ENCODE assay signal across 9 cellular contexts in genomic region chr3:15384510-15385237, GRCh38. TPM values are rescaled to one million over a fixed set of nuclear protein-coding genes. Genes with fewer than 3 reads are reported as not detected.
DNase-seq lines count a peak whose midpoint lies in the region; ATAC-seq and TF ChIP-seq lines count a peak whose summit lies in the region.
"Had no signal": no experiment of that assay in that cellular context is flagged by ENCODE, and none has a peak within 500 bp of the region (broad histone marks: within the 10 kb centered on the region; RNA-seq: fewer than 3 reads in every experiment).

No MANE protein-coding gene starts in this region.

- POLR2A ChIA-PET in RWPE1 (lab: Yijun Ruan, JAX; ENCODE audit: low non-redundant PET) (no interaction called here), T-cell (lab: Charles Lee) (no interaction called here)

- TF ChIP-seq POLR2A in right lobe of liver (IDR thresholded peaks at IDR 0.05), result no peak

- peaks cover 0 to 24% (median 9%) of the 10 kb centered on the region in 4 donors for H3K4me1 ChIP-seq in right lobe of liver
- no peaks in the 10 kb centered on the region for H3K4me1 ChIP-seq in aorta (ENCODE audit: control insufficient read depth in 1 of 2, insufficient read depth in 2 of 2, low read length in 2 of 2)

- H3K9me3 Mint-ChIP-seq in T-cell, result peaks cover 0 to 8% (median 4%) of the 10 kb centered on the region in 3 donors

- H3K4me3 Mint-ChIP-seq in T-cell, result no peak overlapping the region

- CTCF ChIA-PET in RWPE1 (lab: Yijun Ruan, JAX) (no interaction called here), T-cell (lab: Charles Lee) (interaction anchor here (0.7 to 1.5 kb wide), 4 partner anchors 20 to 181 kb away, joined by 3 to 8 read pairs (median 4); no protein-coding TSS in a partner anchor)

- H3K9me3 ChIP-seq in right lobe of liver (no peaks in the 10 kb centered on the region), aorta (ENCODE audit: control insufficient read depth, low read length) (no peaks in the 10 kb centered on the region)

- peaks cover 0 to 17% (median 0%) of the 10 kb centered on the region in 3 donors for H3K4me1 Mint-ChIP-seq in T-cell

- H3K27ac ChIP-seq in right lobe of liver, result peak overlapping the region in 1 of 3 donors; percentile 49
- no peak overlapping the region for H3K27ac ChIP-seq in RWPE1
- no peak overlapping the region for H3K27ac ChIP-seq in aorta (ENCODE audit: low read depth in 1 of 2, low read length in 2 of 2)

- intact Hi-C loops in right lobe of liver (cut with DNase I), result no loop called here
- intact Hi-C loops in aorta (cut with DNase I), result no loop called here

- 80% methylated on average over 4 of the region's 4 CpGs for WGBS in right lobe of liver (ENCODE audit: insufficient coverage, low coverage, low lambda C conversion rate, missing lambda C conversion rate)
- 86 to 89% methylated on average over 4 of the region's 4 CpGs for WGBS in aorta, 2 donors

- TF ChIP-seq CTCF in right lobe of liver (IDR thresholded peaks at IDR 0.05) (no peak), RWPE1 (conservative IDR thresholded peaks at IDR 0.05; ENCODE audit: low read depth) (no peak)

- H3K36me3 ChIP-seq in right lobe of liver (no peaks in the 10 kb centered on the region), aorta (ENCODE audit: control insufficient read depth in 1 of 2, insufficient read depth in 2 of 2, low read length in 1 of 2) (no peaks in the 10 kb centered on the region)

- H3K36me3 Mint-ChIP-seq in T-cell, result no peaks in the 10 kb centered on the region

- no peaks in the 10 kb centered on the region for H3K27me3 Mint-ChIP-seq in T-cell

- ATAC-seq in GM18511 (IDR thresholded peaks at IDR 0.05; ENCODE audit: unreplicated experiment), result peak; percentile 92
- peak; percentile 79 for ATAC-seq in GM21576 (IDR thresholded peaks at IDR 0.05; ENCODE audit: unreplicated experiment)
- peak; percentile 90 for ATAC-seq in HG03354 (IDR thresholded peaks at IDR 0.05; ENCODE audit: poor library complexity, severe bottlenecking, unreplicated experiment)
- peak; percentile 4 to 45 (median 38) for ATAC-seq in right lobe of liver
- ATAC-seq in T-cell (replicated peaks in 1 of 4), result no peak
- no peak for ATAC-seq in aorta (ENCODE audit: low FRiP score)

- DNase-seq in right lobe of liver (no peak), RWPE1 (ENCODE audit: low spot score) (no peak), T-cell (no peak), aorta (no peak)
- DNase-seq in effector CD4-positive, alpha-beta T cell, result no peak
- DNase-seq: central memory CD4-positive, alpha-beta T cell had no signal

- H3K4me3 ChIP-seq in right lobe of liver, result no peak overlapping the region
- no peak overlapping the region for H3K4me3 ChIP-seq in aorta (ENCODE audit: low read length in 2 of 2)

- H3K27me3 ChIP-seq in right lobe of liver (no peaks in the 10 kb centered on the region), aorta (ENCODE audit: control insufficient read depth in 1 of 2, insufficient read depth in 2 of 2, low read length in 1 of 2) (no peaks in the 10 kb centered on the region)

- no peak overlapping the region for H3K27ac Mint-ChIP-seq in T-cell

RNA-seq across cellular contexts. Expression of gene METTL6, which starts 42.7 kb away (rescaled TPM):
- total RNA-seq in right lobe of liver, result 1 to 10 TPM; 5.3 to 7.5 (median 6.2) TPM
- 10 to 100 TPM in 4 of 5 donors, 1 to 10 TPM in 1; 8.1 to 19.9 (median 14.7) TPM for total RNA-seq in T-cell
- 10 to 100 TPM; 13.3 to 16.0 TPM for total RNA-seq in aorta
- polyA plus RNA-seq in aorta, result 1 to 10 TPM; 6.7 to 8.3 TPM

RNA-seq across cellular contexts. Expression of gene EAF1, which starts 42.7 kb away (rescaled TPM):
- total RNA-seq in right lobe of liver, result 10 to 100 TPM; 11.6 to 27.7 (median 17.1) TPM
- total RNA-seq in T-cell, result 10 to 100 TPM; 17.9 to 29.7 (median 22.8) TPM
- total RNA-seq in aorta, result 10 to 100 TPM; 18.2 to 19.4 TPM
- polyA plus RNA-seq in aorta, result 10 to 100 TPM in 1 of 2 donors, 1 to 10 TPM in 1; 7.5 to 11.0 TPM

RNA-seq across cellular contexts. Expression of gene SH3BP5, which starts 52.3 kb away (rescaled TPM):
- 10 to 100 TPM in 4 of 6 experiments, 1 to 10 TPM in 2; 8.9 to 19.2 (median 13.8) TPM for total RNA-seq in right lobe of liver
- total RNA-seq in T-cell, result 10 to 100 TPM; 25.0 to 66.7 (median 41.7) TPM
- total RNA-seq in aorta, result 10 to 100 TPM; 79.9 to 93.1 TPM
- 10 to 100 TPM; 26.5 to 62.6 TPM for polyA plus RNA-seq in aorta

Comparison
In these comparisons a context has a peak if more than half of its experiments do, and no peak if none do; other contexts are left out.
1. ATAC-seq: peak in GM18511 (single experiment), GM21576 (single experiment), HG03354 (single experiment) and right lobe of liver (4 of 4); none in T-cell (0 of 4) and aorta (single experiment).